ENCODE assay signal across 2 cellular contexts in genomic region chr5:57845025-57845424, GRCh38.
TF ChIP-seq lines count a peak whose summit lies in the region.

No MANE protein-coding gene starts in this region.

TF ChIP-seq in IMR-90, 13 proteins besides CTCF, POLR2A, EP300 and RAD21:
- no peak for TF ChIP-seq MAFK (IDR thresholded peaks at IDR 0.05; ENCODE audit: low read depth, low read length)
- TF ChIP-seq ELK1 (IDR thresholded peaks at IDR 0.05; ENCODE audit: borderline replicate concordance, low read depth, low read length) = no peak
- TF ChIP-seq CHD1 (IDR thresholded peaks at IDR 0.05; ENCODE audit: low read depth, low read length) = no peak

TF ChIP-seq in endothelial cell of umbilical vein, 7 proteins besides CTCF, POLR2A, EP300 and RAD21:
- TF ChIP-seq EZH2 (IDR thresholded peaks at IDR 0.05; ENCODE audit: borderline replicate concordance, low read depth, low read length, severe bottlenecking) = no peak
- no peak for TF ChIP-seq GATA2 (IDR thresholded peaks at IDR 0.05; ENCODE audit: insufficient read depth, insufficient read length, low read depth, low read length)
- TF ChIP-seq FOS (IDR thresholded peaks at IDR 0.05; ENCODE audit: borderline replicate concordance, insufficient read depth, low read length) = no peak
- no peak for TF ChIP-seq MAX (IDR thresholded peaks at IDR 0.05; ENCODE audit: insufficient read depth, insufficient read length)
- no peak for TF ChIP-seq JUN (IDR thresholded peaks at IDR 0.05; ENCODE audit: borderline replicate concordance, insufficient read depth, insufficient read length, low read depth)
- no peak for TF ChIP-seq MYC (IDR thresholded peaks at IDR 0.05; ENCODE audit: low read depth, low read length)
- TF ChIP-seq POLR2AphosphoS5 (IDR thresholded peaks at IDR 0.05; ENCODE audit: insufficient read depth, low read depth, low read length) = no peak
